In the genomic region with DNA sequence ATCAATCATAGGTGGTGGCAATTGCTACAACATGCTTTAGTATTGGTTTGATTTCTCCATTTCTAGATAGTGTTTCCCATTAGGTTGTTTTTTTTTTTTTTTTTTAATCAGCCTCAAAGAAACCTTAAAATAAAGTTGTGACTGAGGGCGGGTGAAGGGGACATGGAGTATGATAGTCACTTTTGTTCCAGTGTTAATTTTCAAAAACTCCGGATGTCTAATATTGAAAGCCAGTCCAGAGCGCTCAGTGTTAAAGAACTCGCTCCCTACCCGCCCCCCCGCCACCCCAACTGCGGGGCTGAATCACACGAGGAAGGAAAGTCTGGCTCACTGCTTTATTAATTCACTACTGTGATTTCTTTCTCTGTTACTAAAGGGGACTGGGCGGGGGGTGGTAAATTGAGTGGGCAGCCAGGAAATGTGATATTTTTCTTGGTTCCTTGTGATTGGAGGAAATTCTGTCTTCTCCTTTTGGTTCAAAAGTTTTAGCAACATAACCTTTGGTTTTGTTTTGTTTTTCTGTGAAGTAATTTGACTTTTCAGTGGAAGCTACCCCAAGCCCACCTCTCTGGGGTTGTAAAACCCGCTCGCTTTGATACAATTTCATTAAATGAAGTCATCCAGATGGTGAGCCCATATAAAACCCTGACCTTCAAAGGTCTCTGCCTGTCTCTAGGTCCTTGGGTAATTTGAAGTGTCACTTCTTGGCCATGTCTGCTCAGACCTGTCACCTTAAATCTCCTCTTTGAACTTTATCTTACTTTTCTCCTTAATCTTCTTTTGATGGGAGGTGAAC, we compare ENCODE assay signal across 7 cellular contexts. TPM values are rescaled to one million over a fixed set of nuclear protein-coding genes. Genes with fewer than 3 reads are reported as not detected.
DNase-seq lines count a peak whose midpoint lies in the region; ATAC-seq lines count a peak whose summit lies in the region.

No MANE protein-coding gene starts in this region.

- H3K36me3 Mint-ChIP-seq in immature natural killer cell, result no peaks in the 10 kb centered on the region

- peaks cover 3 to 26% of the 10 kb centered on the region in 2 donors for H3K4me1 Mint-ChIP-seq in immature natural killer cell

- H3K9me3 Mint-ChIP-seq in immature natural killer cell, result no peaks in the 10 kb centered on the region

- peaks cover 0 to 3% (median 0%) of the 10 kb centered on the region in 3 donors for H3K27me3 Mint-ChIP-seq in immature natural killer cell (ENCODE audit: low read depth in 3 of 3)

- H3K4me3 Mint-ChIP-seq in immature natural killer cell, result peak overlapping the region in 2 of 5 donors; percentile 34 to 59

- ATAC-seq in GM19372 (IDR thresholded peaks at IDR 0.05; ENCODE audit: low read depth, unreplicated experiment) (peak; percentile 38), HG03354 (IDR thresholded peaks at IDR 0.05; ENCODE audit: poor library complexity, severe bottlenecking, unreplicated experiment) (peak; percentile 48)

- DNase-seq in activated T-cell treated with anti-CD3 and anti-CD28 coated beads for 1 hour (ENCODE audit: low read depth), result peak; percentile 48
- DNase-seq in myocyte (ENCODE audit: low read depth), result peak; percentile 49
- DNase-seq in dedifferentiated amniotic fluid mesenchymal stem cell (ENCODE audit: extremely low spot score), result no peak
- no peak for DNase-seq in immature natural killer cell
- DNase-seq in NCI-H69 (lab: John Stamatoyannopoulos, UW), result no peak

- peak overlapping the region in 1 of 6 donors; percentile 38 for H3K27ac Mint-ChIP-seq in immature natural killer cell

RNA-seq across cellular contexts. Expression of gene TNFAIP3, which starts 38.0 kb away (rescaled TPM):
- total RNA-seq in myocyte, result 6.8 and 7.8 TPM in 2 replicates
- 3.7 TPM for polyA plus RNA-seq in myocyte (2012)
- polyA plus RNA-seq in immature natural killer cell, result 100 to 1,000 TPM in 2 of 3 donors, 10 to 100 TPM in 1; 55.8 to 118 (median 117) TPM

Comparison
In these comparisons a context has a peak if more than half of its experiments do, and no peak if none do; other contexts are left out.
1. DNase-seq: peak in activated T-cell treated with anti-CD3 and anti-CD28 coated beads for 1 hour (single experiment) and myocyte (single experiment); none in dedifferentiated amniotic fluid mesenchymal stem cell (single experiment), immature natural killer cell (0 of 3) and NCI-H69 (single experiment).